1 cellular context compared by ENCODE assay signal in genomic region chr17:44110011-44110686, GRCh38.
TF ChIP-seq lines count a peak whose summit lies in the region.

No MANE protein-coding gene starts in this region.

TF ChIP-seq in K562, 482 proteins besides CTCF, POLR2A, EP300 and RAD21:
- TF ChIP-seq SAFB2 (IDR thresholded peaks at IDR 0.05; ENCODE audit: borderline replicate concordance, low read depth, low read length, severe bottlenecking), result no peak
